Comparison of ENCODE assay signal across 9 cellular contexts in the genomic region with DNA sequence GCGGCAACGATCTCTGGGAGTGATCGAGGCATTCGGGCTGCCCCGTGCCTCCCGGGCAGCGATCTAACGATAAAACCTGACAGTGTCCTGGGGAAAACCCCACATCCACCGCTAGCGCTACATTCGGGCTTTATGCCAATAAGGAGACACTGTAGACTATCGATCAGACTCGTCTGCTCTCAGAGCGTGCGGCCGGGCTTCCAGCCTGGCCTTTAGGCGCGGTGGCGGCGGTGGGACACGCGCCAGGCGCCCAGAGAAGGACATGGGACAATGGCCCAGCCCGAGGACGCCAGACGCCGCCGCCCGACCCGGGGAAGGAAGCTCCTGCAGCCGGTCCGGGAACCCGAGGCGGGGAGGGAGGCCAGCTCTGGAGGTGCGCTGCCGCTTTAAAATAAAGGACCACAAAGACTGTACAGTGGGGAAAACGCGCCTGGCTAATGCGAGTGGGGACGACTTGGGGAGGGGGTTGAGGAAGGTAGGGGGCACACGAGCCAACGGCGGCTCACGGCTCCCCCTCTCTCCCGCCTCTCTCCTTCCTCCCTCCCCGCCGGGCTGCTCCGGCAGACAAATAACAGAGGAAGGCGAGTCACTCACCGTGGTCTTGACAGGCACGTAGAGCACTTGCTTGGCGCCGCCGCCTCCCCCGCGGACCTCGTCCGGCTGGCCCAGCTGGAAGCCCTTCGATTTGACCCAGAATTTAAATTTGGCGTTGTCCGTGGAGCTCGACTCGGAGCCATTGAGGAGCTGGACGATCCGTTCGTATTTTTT. TPM values are rescaled to one million over a fixed set of nuclear protein-coding genes. Genes with fewer than 3 reads are reported as not detected.
DNase-seq lines count a peak whose midpoint lies in the region; ATAC-seq, FAIRE-seq and TF ChIP-seq lines count a peak whose summit lies in the region.
"Had no signal": no experiment of that assay in that cellular context is flagged by ENCODE, and none has a peak within 500 bp of the region (broad histone marks: within the 10 kb centered on the region; RNA-seq: fewer than 3 reads in every experiment).

No MANE protein-coding gene starts in this region.

- H3K36me3 ChIP-seq in GM12878 (ENCODE audit: control insufficient read depth in 2 of 2, insufficient read depth in 2 of 2, low read length in 1 of 2) (no peaks in the 10 kb centered on the region), keratinocyte (ENCODE audit: control insufficient read depth in 2 of 2, extremely low read depth in 1 of 2, insufficient read depth in 2 of 2, low read length in 2 of 2) (no peaks in the 10 kb centered on the region), stomach smooth muscle (ENCODE audit: control insufficient read depth in 2 of 2, insufficient read depth in 2 of 2, low read length in 2 of 2) (no peaks in the 10 kb centered on the region)

- peak; percentile 93 for DNase-seq in NCI-H146 (lab: John Stamatoyannopoulos, UW)
- no peak for DNase-seq in GM12878 (ENCODE audit: low read depth, low spot score)
- no peak for DNase-seq in keratinocyte (ENCODE audit: low read depth, low spot score)
- no peak for DNase-seq in dedifferentiated amniotic fluid mesenchymal stem cell (ENCODE audit: extremely low spot score)
- no peak for DNase-seq in GDM1 (lab: John Stamatoyannopoulos, UW)
- DNase-seq in activated T-cell treated with anti-CD3 and anti-CD28 coated beads, Interleukin-2, amount 50 U/mL, for 48 hours: no peak
- DNase-seq: naive B cell had no signal

- peaks cover 0 to 13% of the 10 kb centered on the region in 2 experiments for H3K27me3 ChIP-seq in GM12878 (replicated peaks in 1 of 2; ENCODE audit: control insufficient read depth in 2 of 2, insufficient read depth in 2 of 2, low read length in 1 of 2)
- H3K27me3 ChIP-seq in keratinocyte (ENCODE audit: control insufficient read depth, extremely low read depth, insufficient read depth, low read length): peaks cover 37% of the 10 kb centered on the region
- peaks cover 16 to 41% of the 10 kb centered on the region in 2 donors for H3K27me3 ChIP-seq in stomach smooth muscle (ENCODE audit: control insufficient read depth in 1 of 2, insufficient read depth in 2 of 2, low read length in 2 of 2)

- H3K4me1 ChIP-seq in GM12878 (ENCODE audit: control insufficient read depth, insufficient read depth, low read length) (no peaks in the 10 kb centered on the region), keratinocyte (ENCODE audit: control insufficient read depth, extremely low read depth, insufficient read depth, low read length) (peaks cover 3% of the 10 kb centered on the region), stomach smooth muscle (ENCODE audit: control insufficient read depth, insufficient read depth, low read length) (peaks cover 21% of the 10 kb centered on the region)

- TSS peak; percentile 83 for BruUV-seq in GM12878 (replicated peaks; lab: Mats Ljungman, UMichigan)

- no peak for TF ChIP-seq RAD21 in GM12878 (IDR thresholded peaks at IDR 0.05; ENCODE audit: insufficient read depth, low read depth, low read length)

- no peak overlapping the region for H3K9ac ChIP-seq in GM12878 (ENCODE audit: control insufficient read depth, insufficient read depth, low read length)
- no peak overlapping the region for H3K9ac ChIP-seq in keratinocyte (ENCODE audit: control insufficient read depth, extremely low read depth, insufficient read depth, low read length)
- peak overlapping the region in 1 of 2 donors; percentile 14 for H3K9ac ChIP-seq in stomach smooth muscle (ENCODE audit: low read length in 2 of 2)

- H3K4me2 ChIP-seq in GM12878 (ENCODE audit: control insufficient read depth, insufficient read depth): peak overlapping the region; percentile 48
- H3K4me2 ChIP-seq in keratinocyte (ENCODE audit: control insufficient read depth, extremely low read depth, insufficient read depth, low read depth, low read length): peak overlapping the region; percentile 51

- intact Hi-C loops in GM12878 (cut with micrococcal nuclease; ENCODE audit: unreplicated experiment): loop anchor here (2.0 to 10.0 kb wide), 4 partner anchors 100 to 380 kb away; no protein-coding TSS in a partner anchor

- FAIRE-seq in GM12878 (lab: Jason Lieb, UNC): no peak
- FAIRE-seq in keratinocyte (lab: Jason Lieb, UNC): no peak

- H3K4me3 ChIP-seq in GM12878 (peak overlapping the region; percentile 27; the same call in 1 of the 2 replicates), keratinocyte (ENCODE audit: control insufficient read depth in 2 of 3, extremely low read depth in 1 of 3, insufficient read depth in 2 of 3, low read depth in 1 of 3, low read length in 3 of 3) (peak overlapping the region; percentile 8 to 46 (median 43)), stomach smooth muscle (ENCODE audit: low read length in 2 of 2) (peak overlapping the region; percentile 74 to 76)

- WGBS in GM12878 (ENCODE audit: insufficient coverage, insufficient replicate concordance, low lambda C conversion rate, missing lambda C conversion rate): 41% methylated on average over 63 of the region's 66 CpGs

- TF ChIP-seq CTCF in GM12878 (IDR thresholded peaks at IDR 0.05 in 2 of 3, conservative IDR thresholded peaks at IDR 0.05 in 1 of 3; ENCODE audit: control insufficient read depth in 2 of 3, extremely low read depth in 1 of 3, insufficient read depth in 1 of 3, low read depth in 3 of 3, low read length in 3 of 3): no peak
- no peak for TF ChIP-seq CTCF in keratinocyte (optimal IDR thresholded peaks at IDR 0.05 in 1 of 3, IDR thresholded peaks at IDR 0.05 in 1 of 3, conservative IDR thresholded peaks at IDR 0.05 in 1 of 3; ENCODE audit: extremely low read depth in 1 of 3, insufficient read depth in 2 of 3, low read length in 3 of 3)

- TF ChIP-seq EP300 in GM12878 (IDR thresholded peaks at IDR 0.05; ENCODE audit: borderline replicate concordance in 1 of 2, control insufficient read depth in 1 of 2, low read depth in 2 of 2, low read length in 2 of 2): no peak

- no peak for TF ChIP-seq POLR2A in GM12878 (IDR thresholded peaks at IDR 0.05; ENCODE audit: low read depth, low read length)

- dilution Hi-C loops in keratinocyte (cut with MboI; ENCODE audit: extremely low pct_ligation_motif_present, low sequenced_read_pairs): no loop called here

- H4K20me1 ChIP-seq in GM12878 (ENCODE audit: control insufficient read depth, insufficient read depth): no peaks in the 10 kb centered on the region
- no peaks in the 10 kb centered on the region for H4K20me1 ChIP-seq in keratinocyte (ENCODE audit: control insufficient read depth, extremely low read depth, insufficient read depth, low read length)

- in situ Hi-C loops in GM12878 (cut with MboI): no loop called here

- RAD21 ChIA-PET in GM12878 (lab: Charles Lee; ENCODE audit: unreplicated experiment): interaction anchor here (0.7 to 7.0 kb wide), 12 partner anchors 11 to 135 kb away, joined by 4 to 47 read pairs (median 8); no protein-coding TSS in a partner anchor

- POLR2A ChIA-PET in GM12878 (lab: Charles Lee): interaction anchor here (0.6 to 2.2 kb wide), 7 partner anchors 11 to 103 kb away, joined by 3 to 11 read pairs (median 4); no protein-coding TSS in a partner anchor

- H3K9me1 ChIP-seq in keratinocyte (ENCODE audit: control insufficient read depth, extremely low read depth, insufficient read depth, low read length): no peaks in the 10 kb centered on the region

- no peak overlapping the region for H3K27ac ChIP-seq in GM12878 (ENCODE audit: control insufficient read depth, insufficient read depth)
- H3K27ac ChIP-seq in keratinocyte (ENCODE audit: control insufficient read depth, insufficient read depth, low read length): no peak overlapping the region
- H3K27ac ChIP-seq in stomach smooth muscle (ENCODE audit: low read length): no peak overlapping the region

- CTCF ChIA-PET in GM12878 (lab: Yijun Ruan, JAX): interaction anchor here (1.0 to 7.1 kb wide), 6 partner anchors 22 to 383 kb away, joined by 3 to 88 read pairs (median 8); no protein-coding TSS in a partner anchor

- H2AFZ ChIP-seq in GM12878 (ENCODE audit: control insufficient read depth, low read depth, low read length) (peak overlapping the region; percentile 23), keratinocyte (ENCODE audit: control insufficient read depth, low read length) (peak overlapping the region; percentile 39)

- ATAC-seq in GM19438 (IDR thresholded peaks at IDR 0.05; ENCODE audit: low read depth, unreplicated experiment) (peak; percentile 54), GM12878 (peak; percentile 75)

- H3K79me2 ChIP-seq in GM12878 (ENCODE audit: control insufficient read depth, insufficient read depth, low read length) (no peaks in the 10 kb centered on the region), keratinocyte (ENCODE audit: control insufficient read depth, insufficient read depth, low read length) (no peaks in the 10 kb centered on the region)

- H3K9me3 ChIP-seq in GM12878 (replicated peaks; ENCODE audit: control insufficient read depth, insufficient read depth, low read length): no peaks in the 10 kb centered on the region; the same call in 2 of the 3 replicates
- H3K9me3 ChIP-seq in keratinocyte (ENCODE audit: control insufficient read depth, low read depth, low read length): no peaks in the 10 kb centered on the region
- peaks cover 0 to 2% of the 10 kb centered on the region in 2 donors for H3K9me3 ChIP-seq in stomach smooth muscle (ENCODE audit: control insufficient read depth in 2 of 2, low read length in 2 of 2)

- SMC1A ChIA-PET in GM12878 (lab: Charles Lee; ENCODE audit: uncharacterized antibody, unreplicated experiment): interaction anchor here (0.7 to 4.2 kb wide), 12 partner anchors 11 to 381 kb away, joined by 3 to 63 read pairs (median 3); no protein-coding TSS in a partner anchor

RNA-seq across cellular contexts. Expression of gene NOL4, which starts 2.1 kb away (rescaled TPM):
- 51.1 and 65.7 TPM in 2 replicates for total RNA-seq in GM12878 (2013; cell fraction: nucleolus; rRNA removed)
- total RNA-seq in GM12878 (2014; rRNA removed): 6.7 and 6.8 TPM in 2 replicates
- 9.3 and 9.4 TPM in 2 replicates for total RNA-seq in GM12878 (2014; rRNA removed; fragmentation: Illumina TruSeq; extraction: Trizol)
- total RNA-seq in GM12878 (2021): 8.5 and 10.0 TPM in 2 replicates
- polyA plus RNA-seq in GM12878 (2011; ENCODE audit: low read depth): 0.29 TPM
- 3.6 and 4.2 TPM in 2 replicates for polyA plus RNA-seq in GM12878 (2011; rRNA removed)
- 1.6 and 2.0 TPM in 2 replicates for polyA plus RNA-seq in GM12878 (2011; cell fraction: cytosol; rRNA removed)
- polyA plus RNA-seq in GM12878 (2011; cell fraction: nucleus; rRNA removed): 2.3 and 3.0 TPM in 2 replicates
- 0.49 TPM in 2 replicates for polyA plus RNA-seq in GM12878 (2012)
- polyA plus RNA-seq in GM12878 (2014; fragmentation: Illumina TruSeq; extraction: Trizol): 5.8 TPM in 2 replicates
- polyA plus RNA-seq in GM12878 (2014; fragmentation: Nextera tagmentation; extraction: Ambion mirVana): 1 to 10 TPM; 1.3 to 2.8 TPM
- 4.2 and 4.6 TPM in 2 replicates for polyA plus RNA-seq in GM12878 (2014; rRNA removed)
- 1 to 10 TPM; 6.8 to 7.4 TPM for polyA plus RNA-seq in GM12878 (2016; fragmentation: Nextera tagmentation; extraction: Ambion mirVana)
- 5.7 and 7.5 TPM in 2 replicates for polyA minus RNA-seq in GM12878 (2011; rRNA and poly(A)+ RNA removed)
- 1.8 and 3.9 TPM in 2 replicates for polyA minus RNA-seq in GM12878 (2011; cell fraction: cytosol; rRNA and poly(A)+ RNA removed)
- polyA minus RNA-seq in GM12878 (2011; cell fraction: nucleus; rRNA and poly(A)+ RNA removed): 17.7 and 21.7 TPM in 2 replicates
- not detected in 3 replicates for polyA plus RNA-seq in keratinocyte
- not detected for polyA plus RNA-seq in keratinocyte (2011; ENCODE audit: low read depth)
- 0.04 TPM in 1 of 2 replicates, not detected in the other for polyA plus RNA-seq in keratinocyte (2011; cell fraction: cytosol; rRNA removed)
- not detected in 2 replicates for polyA plus RNA-seq in keratinocyte (2011; cell fraction: nucleus; rRNA removed)
- polyA plus RNA-seq in keratinocyte (2012; ENCODE audit: low replicate concordance): not detected in 2 replicates
- polyA minus RNA-seq in keratinocyte: not detected in 3 replicates
- polyA minus RNA-seq in keratinocyte (2011; cell fraction: cytosol; rRNA and poly(A)+ RNA removed): not detected
- not detected in 2 replicates for polyA minus RNA-seq in keratinocyte (2011; cell fraction: nucleus; rRNA and poly(A)+ RNA removed)
